6 cellular contexts compared by ENCODE assay signal in the genomic region with DNA sequence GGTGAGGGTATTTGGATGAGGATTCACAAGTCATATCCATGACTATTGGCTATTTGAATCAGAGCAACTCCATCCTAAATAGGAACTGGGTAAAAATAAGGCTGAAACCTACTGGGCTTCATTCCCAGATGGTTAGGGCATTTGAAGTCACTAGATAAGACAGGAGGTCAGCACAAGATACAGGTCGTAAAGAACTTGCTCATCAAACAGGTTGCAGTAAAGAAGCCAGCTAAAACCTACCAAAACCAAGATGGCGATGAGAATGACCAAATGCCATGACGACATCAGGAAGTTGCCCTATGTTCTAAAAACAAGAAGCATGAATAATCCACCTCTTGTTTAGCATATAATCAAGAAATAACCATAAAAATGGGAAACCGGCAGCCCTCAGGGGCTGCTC.
"Had no signal": no experiment of that assay in that cellular context is flagged by ENCODE, and none has a peak within 500 bp of the region (broad histone marks: within the 10 kb centered on the region; RNA-seq: fewer than 3 reads in every experiment).

No MANE protein-coding gene starts in this region.

- H3K27ac ChIP-seq: HL-60 had no signal

- H3K4me3 ChIP-seq: K562 had no signal

- ATAC-seq: K562 had no signal

- FAIRE-seq: HTR-8/SVneo, K562 had no signal

- DNase-seq: IMR-90, KBM-7, KG1 had no signal
